ENCODE assay signal across 9 cellular contexts in the genomic region with DNA sequence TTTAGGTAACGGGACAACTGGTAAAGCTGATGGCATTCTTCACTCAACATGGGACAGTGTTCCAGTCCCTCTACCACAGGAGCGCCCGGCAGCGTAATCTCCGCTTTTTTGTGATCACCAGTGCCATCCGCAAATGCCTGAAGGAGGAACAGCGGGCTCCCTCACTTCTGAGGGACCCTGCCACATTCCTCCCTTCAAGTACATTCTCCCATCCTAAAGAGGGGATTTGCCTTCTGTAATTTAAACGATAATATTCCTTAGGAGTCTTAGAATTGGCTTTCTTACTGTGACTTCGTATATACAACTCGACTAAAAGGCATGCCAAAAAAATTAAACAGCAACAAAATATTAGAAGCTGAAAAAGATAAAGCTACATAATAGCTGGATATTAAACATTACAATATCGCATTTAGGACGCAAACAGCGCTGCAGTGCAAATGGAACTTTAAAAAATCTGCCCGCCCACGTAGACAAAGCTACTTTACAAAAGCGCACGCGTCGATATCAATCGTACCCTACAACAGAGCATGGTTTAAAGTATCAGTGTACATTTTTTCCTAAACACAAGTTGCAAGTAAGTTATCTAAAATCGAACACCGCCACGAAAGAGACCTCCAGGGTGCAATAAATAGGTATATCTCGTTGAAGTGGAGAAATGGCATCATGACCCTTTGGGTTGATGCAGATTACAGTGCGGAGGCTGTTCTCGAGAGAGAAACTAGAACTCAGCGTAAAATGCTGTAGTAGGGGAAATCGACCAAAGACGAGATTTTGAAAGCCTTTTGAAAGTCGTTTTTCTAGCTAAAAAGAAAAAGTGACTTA. TPM values are rescaled to one million over a fixed set of nuclear protein-coding genes. Genes with fewer than 3 reads are reported as not detected.
DNase-seq lines count a peak whose midpoint lies in the region; ATAC-seq, FAIRE-seq and TF ChIP-seq lines count a peak whose summit lies in the region.
"Had no signal": no experiment of that assay in that cellular context is flagged by ENCODE, and none has a peak within 500 bp of the region (broad histone marks: within the 10 kb centered on the region; RNA-seq: fewer than 3 reads in every experiment).

No MANE protein-coding gene starts in this region.

- H3K27me3 Mint-ChIP-seq in CD4-positive, alpha-beta memory T cell, result peaks cover 36% of the 10 kb centered on the region in 2 donors

- peak overlapping the region in 3 of 4 donors; percentile 39 to 70 (median 42) for H3K27ac ChIP-seq in upper lobe of left lung
- H3K27ac ChIP-seq in CD4-positive, alpha-beta memory T cell (ENCODE audit: low read depth, low read length), result no peak overlapping the region
- H3K27ac ChIP-seq: HL-60 had no signal

- POLR2A ChIA-PET in CD4-positive, alpha-beta memory T cell (lab: Charles Lee; ENCODE audit: partially characterized antibody), result no interaction called here

- 7 to 8% methylated on average over 30 of the region's 30 CpGs for WGBS in upper lobe of left lung, 2 donors

- CTCF ChIA-PET in CD4-positive, alpha-beta memory T cell (lab: Charles Lee; ENCODE audit: partially characterized antibody), result no interaction called here

- TF ChIP-seq CTCF in astrocyte of the spinal cord (IDR thresholded peaks at IDR 0.05; ENCODE audit: low read depth, low read length) (no peak), kidney epithelial cell (IDR thresholded peaks at IDR 0.05; ENCODE audit: insufficient read depth, low read length, poor library complexity, severe bottlenecking) (no peak), upper lobe of left lung (IDR thresholded peaks at IDR 0.05) (no peak)

- peaks cover 2 to 5% (median 4%) of the 10 kb centered on the region in 4 donors for H3K4me1 Mint-ChIP-seq in CD4-positive, alpha-beta memory T cell

- DNase-seq in GM12891 (ENCODE audit: insufficient read length, low spot score) (no peak), astrocyte of the spinal cord (ENCODE audit: low read depth, low spot score) (peak; percentile 78), kidney epithelial cell (ENCODE audit: low read depth) (no peak), upper lobe of left lung (no peak), D341Med (ENCODE audit: low spot score) (no peak), HuH-7 (ENCODE audit: low spot score) (no peak)
- DNase-seq in CD4-positive, alpha-beta memory T cell, result no peak

- no peaks in the 10 kb centered on the region for H3K36me3 ChIP-seq in kidney epithelial cell (ENCODE audit: control insufficient read depth, insufficient read depth, low read length)
- no peaks in the 10 kb centered on the region for H3K36me3 ChIP-seq in upper lobe of left lung
- H3K36me3 ChIP-seq in CD4-positive, alpha-beta memory T cell (ENCODE audit: insufficient read depth, low read length), result no peaks in the 10 kb centered on the region

- no peak for TF ChIP-seq EP300 in upper lobe of left lung (IDR thresholded peaks at IDR 0.05)

- H3K27me3 ChIP-seq in kidney epithelial cell (ENCODE audit: control insufficient read depth, insufficient read depth, low read length), result peaks cover 5% of the 10 kb centered on the region
- peaks cover 0 to 24% (median 6%) of the 10 kb centered on the region in 4 donors for H3K27me3 ChIP-seq in upper lobe of left lung
- H3K27me3 ChIP-seq in CD4-positive, alpha-beta memory T cell (ENCODE audit: insufficient read depth, low read length), result peaks cover 7% of the 10 kb centered on the region

- H3K4me1 ChIP-seq in upper lobe of left lung, result peaks cover 7 to 29% (median 18%) of the 10 kb centered on the region in 4 donors
- no peaks in the 10 kb centered on the region for H3K4me1 ChIP-seq in CD4-positive, alpha-beta memory T cell (ENCODE audit: insufficient read depth, low read length)

- H3K9me3 Mint-ChIP-seq in CD4-positive, alpha-beta memory T cell, result peaks cover 0 to 11% (median 4%) of the 10 kb centered on the region in 8 donors

- peak; percentile 81 for FAIRE-seq in GM12891 (lab: Jason Lieb, UNC)

- intact Hi-C loops in CD4-positive, alpha-beta memory T cell (cut with micrococcal nuclease), result no loop called here

- H3K27ac Mint-ChIP-seq in CD4-positive, alpha-beta memory T cell, result no peak overlapping the region

- TF ChIP-seq POLR2A in GM12891 (IDR thresholded peaks at IDR 0.05; ENCODE audit: low read depth, low read length), result no peak
- no peak for TF ChIP-seq POLR2A in upper lobe of left lung (IDR thresholded peaks at IDR 0.05)

- no peaks in the 10 kb centered on the region for H3K36me3 Mint-ChIP-seq in CD4-positive, alpha-beta memory T cell

- ATAC-seq in HG02870 (IDR thresholded peaks at IDR 0.05; ENCODE audit: unreplicated experiment), result peak; percentile 46
- ATAC-seq in upper lobe of left lung (ENCODE audit: low FRiP score in 2 of 2), result peak in 1 of 2 donors; percentile 27

- in situ Hi-C loops in astrocyte of the spinal cord (cut with HindIII; ENCODE audit: low sequenced_read_pairs), result no loop called here

- no peaks in the 10 kb centered on the region for H3K9me3 ChIP-seq in upper lobe of left lung
- H3K9me3 ChIP-seq in CD4-positive, alpha-beta memory T cell (ENCODE audit: control insufficient read depth in 1 of 2, low read length in 2 of 2), result no peaks in the 10 kb centered on the region

- no peak overlapping the region for H3K4me3 Mint-ChIP-seq in CD4-positive, alpha-beta memory T cell

- H3K4me3 ChIP-seq in astrocyte of the spinal cord (ENCODE audit: low read depth, low read length) (peak overlapping the region; percentile 63), kidney epithelial cell (ENCODE audit: low read depth, low read length) (peak overlapping the region; percentile 64), upper lobe of left lung (peak overlapping the region in 3 of 4 donors; percentile 27 to 54 (median 49))
- no peak overlapping the region for H3K4me3 ChIP-seq in CD4-positive, alpha-beta memory T cell (ENCODE audit: low read length in 2 of 2)

TF ChIP-seq in GM12891, 5 proteins besides CTCF, POLR2A, EP300 and RAD21:
- no peak for TF ChIP-seq POU2F2 (IDR thresholded peaks at IDR 0.05; ENCODE audit: low read depth, low read length)
- no peak for TF ChIP-seq TAF1 (IDR thresholded peaks at IDR 0.05; ENCODE audit: low read depth, low read length)
- no peak for TF ChIP-seq PAX5 (IDR thresholded peaks at IDR 0.05; ENCODE audit: insufficient read depth, low read length, severe bottlenecking)
- no peak for TF ChIP-seq SPI1 (IDR thresholded peaks at IDR 0.05; ENCODE audit: low read depth, low read length)
- no peak for TF ChIP-seq POLR2AphosphoS5 (IDR thresholded peaks at IDR 0.05; ENCODE audit: low read depth, low read length)

RNA-seq across cellular contexts. Expression of a gene that starts 2.3 kb away (rescaled TPM):
- polyA plus RNA-seq in GM12891 (2012; ENCODE audit: low read depth, missing spikeins), result 0.04 TPM
- total RNA-seq in kidney epithelial cell, result 0.13 TPM in 1 of 2 replicates, not detected in the other
- 1 to 10 TPM in 1 of 6 donors, under 1 TPM in 2, not detected in 3; 0.33 to 1.2 (median 0.94) TPM for total RNA-seq in upper lobe of left lung
- not detected for total RNA-seq in CD4-positive, alpha-beta memory T cell
- not detected for polyA plus RNA-seq in CD4-positive, alpha-beta memory T cell

RNA-seq across cellular contexts. Expression of a gene that starts 20.0 kb away (rescaled TPM):
- polyA plus RNA-seq in GM12891 (2012; ENCODE audit: low read depth, missing spikeins), result 0.04 TPM
- total RNA-seq in kidney epithelial cell, result 0.04 and 0.14 TPM in 2 replicates
- total RNA-seq in upper lobe of left lung, result under 1 TPM in 1 of 6 donors, not detected in 5; 0.06 TPM
- not detected for total RNA-seq in CD4-positive, alpha-beta memory T cell
- polyA plus RNA-seq in CD4-positive, alpha-beta memory T cell, result not detected

Comparison
In these comparisons a context has a peak if more than half of its experiments do, and no peak if none do; other contexts are left out.
1. H3K4me3 ChIP-seq: peak in astrocyte of the spinal cord (single experiment), kidney epithelial cell (single experiment) and upper lobe of left lung (3 of 4); none in CD4-positive, alpha-beta memory T cell (0 of 2).